8 cellular contexts compared by ENCODE assay signal in genomic region chr17:18225121-18225561, GRCh38. TPM values are rescaled to one million over a fixed set of nuclear protein-coding genes. Genes with fewer than 3 reads are reported as not detected.
A peak's percentile ranks its signal among the peaks of the same experiment; 100 is the strongest.
DNase-seq lines count a peak whose midpoint lies in the region; TF ChIP-seq lines count a peak whose summit lies in the region.

No MANE protein-coding gene starts in this region.

- H3K56ac ChIP-seq in H9 (ENCODE audit: insufficient read length, low read depth, low read length), result no peak overlapping the region

- H3K23me2 ChIP-seq in H9 (ENCODE audit: insufficient read length, low read depth, low read length, poor library complexity, severe bottlenecking), result peaks cover 11% of the 10 kb centered on the region

- no peak overlapping the region for H3K27ac ChIP-seq in DOHH2 (ENCODE audit: low read depth, low read length)
- H3K27ac ChIP-seq in H9 (ENCODE audit: insufficient read length, low read depth, low read length), result peak overlapping the region; percentile 93
- H3K27ac ChIP-seq in MM.1S (ENCODE audit: low read length), result no peak overlapping the region
- peak overlapping the region; percentile 96 for H3K27ac ChIP-seq in neural progenitor cell

- DNase-seq in H9 (peak; percentile 98), MM.1S (peak; percentile 95), SIG-M5 (lab: John Stamatoyannopoulos, UW) (peak; percentile 64), activated gamma-delta T cell (lab: John Stamatoyannopoulos, UW) (peak; percentile 97), fibroblast of villous mesenchyme (ENCODE audit: low read depth) (peak; percentile 96), neural progenitor cell (ENCODE audit: low spot score) (peak; percentile 100)

- H3K18ac ChIP-seq in H9 (ENCODE audit: insufficient read length, low read depth, low read length), result peak overlapping the region; percentile 88

- H2BK12ac ChIP-seq in H9 (ENCODE audit: insufficient read length, low read depth, low read length), result peak overlapping the region; percentile 18

- peaks cover 2 to 5% (median 4%) of the 10 kb centered on the region in 3 experiments; a peak in 3 of 7 replicates for H3K36me3 Mint-ChIP-seq in H9 (ENCODE audit: insufficient read depth in 1 of 3, low read depth in 3 of 3)
- no peaks in the 10 kb centered on the region for H3K36me3 Mint-ChIP-seq in neural progenitor cell
- no peaks in the 10 kb centered on the region for H3K36me3 Mint-ChIP-seq in stimulated activated naive CD8-positive, alpha-beta T cell treated with anti-CD3 and anti-CD28 coated beads, Interleukin-15, Interleukin-2, amounts not matched to agents 100 ng/mL and 50 ng/mL, for 24 hours (ENCODE audit: low read depth)

- H3K4me2 ChIP-seq in DOHH2 (ENCODE audit: low read length) (peak overlapping the region; percentile 66), H9 (ENCODE audit: insufficient read depth, insufficient read length, low read length) (peak overlapping the region; percentile 81), MM.1S (ENCODE audit: low read depth, low read length) (peak overlapping the region; percentile 93), neural progenitor cell (peak overlapping the region; percentile 96)

- no peaks in the 10 kb centered on the region for H3F3A ChIP-seq in DOHH2 (ENCODE audit: control insufficient read depth, insufficient read depth)
- no peaks in the 10 kb centered on the region for H3F3A ChIP-seq in MM.1S (ENCODE audit: insufficient read depth, low read length)
- H3F3A ChIP-seq in neural progenitor cell (ENCODE audit: low read depth), result peaks cover 24% of the 10 kb centered on the region

- no peaks in the 10 kb centered on the region for H3K9me2 ChIP-seq in DOHH2 (replicated peaks; ENCODE audit: control insufficient read depth, low read length)
- H3K9me2 ChIP-seq in MM.1S (replicated peaks; ENCODE audit: insufficient read depth, low read length), result no peaks in the 10 kb centered on the region

- H3K4me1 Mint-ChIP-seq in H9 (peaks cover 22 to 28% of the 10 kb centered on the region in 2 experiments), neural progenitor cell (peaks cover 57% of the 10 kb centered on the region)
- H3K4me1 Mint-ChIP-seq in stimulated activated naive CD8-positive, alpha-beta T cell treated with anti-CD3 and anti-CD28 coated beads, Interleukin-15, Interleukin-2, amounts not matched to agents 100 ng/mL and 50 ng/mL, for 24 hours (ENCODE audit: low read depth), result peaks cover 19% of the 10 kb centered on the region

- H3K27me3 Mint-ChIP-seq in H9 (ENCODE audit: low read depth), result no peaks in the 10 kb centered on the region
- peaks cover 6% of the 10 kb centered on the region for H3K27me3 Mint-ChIP-seq in neural progenitor cell (ENCODE audit: insufficient read depth, low read depth)
- no peaks in the 10 kb centered on the region for H3K27me3 Mint-ChIP-seq in stimulated activated naive CD8-positive, alpha-beta T cell treated with anti-CD3 and anti-CD28 coated beads, Interleukin-15, Interleukin-2, amounts not matched to agents 100 ng/mL and 50 ng/mL, for 24 hours

- no peaks in the 10 kb centered on the region for H3K36me3 ChIP-seq in DOHH2 (ENCODE audit: control insufficient read depth, low read length)
- H3K36me3 ChIP-seq in MM.1S (replicated peaks; ENCODE audit: insufficient read depth, low read length), result no peaks in the 10 kb centered on the region
- no peaks in the 10 kb centered on the region for H3K36me3 ChIP-seq in neural progenitor cell

- H2BK15ac ChIP-seq in H9 (ENCODE audit: low read depth, low read length), result no peak overlapping the region

- H4K20me1 ChIP-seq in DOHH2 (ENCODE audit: control insufficient read depth, insufficient read depth, low read depth, low read length) (no peaks in the 10 kb centered on the region), H9 (ENCODE audit: control insufficient read depth, insufficient read depth, insufficient read length) (no peaks in the 10 kb centered on the region), MM.1S (ENCODE audit: insufficient read depth, low read length) (no peaks in the 10 kb centered on the region), neural progenitor cell (ENCODE audit: low read depth) (peaks cover 43% of the 10 kb centered on the region)

- peaks cover 8% of the 10 kb centered on the region for H3K79me2 ChIP-seq in DOHH2 (ENCODE audit: control insufficient read depth, low read length)
- H3K79me2 ChIP-seq in H9 (ENCODE audit: insufficient read depth, low read length), result peaks cover 23% of the 10 kb centered on the region; the same call in 1 of the 2 replicates
- H3K79me2 ChIP-seq in MM.1S (ENCODE audit: low read length), result 0 out of 2 replicates have a peak, but pooled peaks cover 4% of the 10 kb centered on the region
- H3K79me2 ChIP-seq in neural progenitor cell (ENCODE audit: low read depth), result peaks cover 44% of the 10 kb centered on the region

- peak overlapping the region; percentile 11 for H3T11ph ChIP-seq in H9 (ENCODE audit: low read length)

- H3K4me3 ChIP-seq in DOHH2 (ENCODE audit: low read length) (peak overlapping the region; percentile 63), MM.1S (ENCODE audit: low read length) (peak overlapping the region; percentile 53; the same call in 1 of the 2 replicates), fibroblast of villous mesenchyme (ENCODE audit: low read depth, low read length) (peak overlapping the region; percentile 43), neural progenitor cell (peak overlapping the region; percentile 57)

- H2AK5ac ChIP-seq in H9 (ENCODE audit: insufficient read length, low read length), result no peak overlapping the region

- no peak overlapping the region for H4K91ac ChIP-seq in H9 (ENCODE audit: insufficient read length, low read depth, low read length)

- H3K9ac ChIP-seq in H9 (ENCODE audit: extremely low read depth, insufficient read length, low read length) (peak overlapping the region; percentile 56), MM.1S (ENCODE audit: low read length) (peak overlapping the region; percentile 38; the same call in 1 of the 2 replicates), neural progenitor cell (no peak overlapping the region)

- no peaks in the 10 kb centered on the region for H3K27me3 ChIP-seq in DOHH2 (ENCODE audit: control insufficient read depth, low read length)
- no peaks in the 10 kb centered on the region for H3K27me3 ChIP-seq in H9 (ENCODE audit: insufficient read depth, low read length)
- H3K27me3 ChIP-seq in MM.1S (replicated peaks; ENCODE audit: insufficient read depth, low read length), result no peaks in the 10 kb centered on the region
- H3K27me3 ChIP-seq in neural progenitor cell, result no peaks in the 10 kb centered on the region

- no peak overlapping the region for H2BK5ac ChIP-seq in H9 (ENCODE audit: insufficient read length, low read length)

- no peak overlapping the region for H3K23ac ChIP-seq in H9 (ENCODE audit: insufficient read length, low read depth, low read length)

- WGBS in H9 (ENCODE audit: extremely low coverage, insufficient read length, low lambda C conversion rate), result no CpG with 5 or more reads among the region's 42 CpGs

- H4K5ac ChIP-seq in H9 (ENCODE audit: insufficient read length, low read depth, low read length), result no peak overlapping the region

- TF ChIP-seq CTCF in DOHH2 (IDR thresholded peaks at IDR 0.05; ENCODE audit: low read depth, low read length, poor library complexity, severe bottlenecking) (no peak), H9 (conservative IDR thresholded peaks at IDR 0.05) (no peak), MM.1S (IDR thresholded peaks at IDR 0.05; ENCODE audit: low read length) (no peak), fibroblast of villous mesenchyme (IDR thresholded peaks at IDR 0.05; ENCODE audit: insufficient read depth, low read depth, low read length) (no peak), neural progenitor cell (IDR thresholded peaks at IDR 0.05) (no peak)

- H3K14ac ChIP-seq in H9 (ENCODE audit: insufficient read depth, low read length), result peak overlapping the region; percentile 94

- H3K4me1 ChIP-seq in DOHH2 (ENCODE audit: control insufficient read depth, low read length) (peaks cover 14% of the 10 kb centered on the region), H9 (ENCODE audit: insufficient read depth, low read length) (peaks cover 3% of the 10 kb centered on the region; the same call in 1 of the 2 replicates), MM.1S (ENCODE audit: low read length) (no peaks in the 10 kb centered on the region), neural progenitor cell (peaks cover 45% of the 10 kb centered on the region)

- H3K9me3 Mint-ChIP-seq in H9, result no peaks in the 10 kb centered on the region; a peak in 1 of 5 replicates
- no peaks in the 10 kb centered on the region for H3K9me3 Mint-ChIP-seq in neural progenitor cell
- H3K9me3 Mint-ChIP-seq in stimulated activated naive CD8-positive, alpha-beta T cell treated with anti-CD3 and anti-CD28 coated beads, Interleukin-15, Interleukin-2, amounts not matched to agents 100 ng/mL and 50 ng/mL, for 24 hours, result no peaks in the 10 kb centered on the region

- H2AFZ ChIP-seq in H9 (ENCODE audit: low read length) (no peak overlapping the region), MM.1S (ENCODE audit: low read length) (peak overlapping the region; percentile 82), neural progenitor cell (replicated peaks) (no peak overlapping the region)

- no peak overlapping the region; the same call in 1 of the 2 replicates for H3K4ac ChIP-seq in H9 (ENCODE audit: low read depth, low read length)

- no peak overlapping the region for H2BK20ac ChIP-seq in H9 (ENCODE audit: low read depth, low read length, poor library complexity, severe bottlenecking)

- peak overlapping the region; percentile 100 for H3K27ac Mint-ChIP-seq in H9
- peak overlapping the region; percentile 100 for H3K27ac Mint-ChIP-seq in neural progenitor cell
- H3K27ac Mint-ChIP-seq in stimulated activated naive CD8-positive, alpha-beta T cell treated with anti-CD3 and anti-CD28 coated beads, Interleukin-15, Interleukin-2, amounts not matched to agents 100 ng/mL and 50 ng/mL, for 24 hours, result peak overlapping the region; percentile 36

- peaks cover 9% of the 10 kb centered on the region for H3K79me1 ChIP-seq in H9 (ENCODE audit: insufficient read depth, low read depth, low read length, poor library complexity, severe bottlenecking)

- H2BK120ac ChIP-seq in H9 (ENCODE audit: low read depth, low read length, poor library complexity, severe bottlenecking), result no peak overlapping the region

- H3K4me3 Mint-ChIP-seq in H9, result peak overlapping the region; percentile 78 to 96
- H3K4me3 Mint-ChIP-seq in neural progenitor cell, result peak overlapping the region; percentile 92
- H3K4me3 Mint-ChIP-seq in stimulated activated naive CD8-positive, alpha-beta T cell treated with anti-CD3 and anti-CD28 coated beads, Interleukin-15, Interleukin-2, amounts not matched to agents 100 ng/mL and 50 ng/mL, for 24 hours, result peak overlapping the region; percentile 74

- H3K9me3 ChIP-seq in DOHH2 (ENCODE audit: control insufficient read depth, insufficient read depth, low read length) (no peaks in the 10 kb centered on the region), H9 (ENCODE audit: control insufficient read depth, low read depth, low read length) (no peaks in the 10 kb centered on the region), MM.1S (replicated peaks; ENCODE audit: insufficient read depth, low read length) (no peaks in the 10 kb centered on the region), neural progenitor cell (ENCODE audit: low read depth) (no peaks in the 10 kb centered on the region)

- no peak overlapping the region for H4K8ac ChIP-seq in H9 (replicated peaks; ENCODE audit: insufficient read length, low read depth, low read length)

RNA-seq across cellular contexts. Expression of gene LLGL1, which starts 0.3 kb away (rescaled TPM):
- total RNA-seq in H9 (2021) (65.0 and 66.2 TPM in 2 replicates), fibroblast of villous mesenchyme (44.0 and 49.3 TPM in 2 replicates), neural progenitor cell (ENCODE audit: low replicate concordance) (70.5 and 190 TPM in 2 replicates)

RNA-seq across cellular contexts. Expression of gene FLII, which starts 33.4 kb away (rescaled TPM):
- total RNA-seq in H9 (2021), result 298 and 314 TPM in 2 replicates
- total RNA-seq in fibroblast of villous mesenchyme, result 205 and 244 TPM in 2 replicates
- 117 and 193 TPM in 2 replicates for total RNA-seq in neural progenitor cell (ENCODE audit: low replicate concordance)

RNA-seq across cellular contexts. Expression of gene MIEF2, which starts 35.3 kb away (rescaled TPM):
- 10.2 and 10.3 TPM in 2 replicates for total RNA-seq in H9 (2021)
- 16.4 and 18.4 TPM in 2 replicates for total RNA-seq in fibroblast of villous mesenchyme
- 8.1 and 23.2 TPM in 2 replicates for total RNA-seq in neural progenitor cell (ENCODE audit: low replicate concordance)

RNA-seq across cellular contexts. Expression of gene ALKBH5, which starts 41.5 kb away (rescaled TPM):
- total RNA-seq in H9 (2021) (89.8 and 92.5 TPM in 2 replicates), fibroblast of villous mesenchyme (113 and 144 TPM in 2 replicates), neural progenitor cell (ENCODE audit: low replicate concordance) (78.8 and 98.2 TPM in 2 replicates)

Comparison
In these comparisons a context has a peak if more than half of its experiments do, and no peak if none do; other contexts are left out.
1. H3K27ac ChIP-seq: peak in H9 (single experiment) and neural progenitor cell (single experiment); none in DOHH2 (single experiment) and MM.1S (single experiment).
2. H3K27ac Mint-ChIP-seq: peak in every context shown above with its lines; median percentile 100 in H9; 100 in neural progenitor cell; 36 in stimulated activated naive CD8-positive, alpha-beta T cell treated with anti-CD3 and anti-CD28 coated beads, Interleukin-15, Interleukin-2, amounts not matched to agents 100 ng/mL and 50 ng/mL, for 24 hours.
3. Peak in every context shown above with its lines, with median percentiles within 50 percentile points of each other: H3K4me2 ChIP-seq, H3K4me3 ChIP-seq, DNase-seq and H3K4me3 Mint-ChIP-seq.